ENCODE assay signal across 8 cellular contexts in the genomic region with DNA sequence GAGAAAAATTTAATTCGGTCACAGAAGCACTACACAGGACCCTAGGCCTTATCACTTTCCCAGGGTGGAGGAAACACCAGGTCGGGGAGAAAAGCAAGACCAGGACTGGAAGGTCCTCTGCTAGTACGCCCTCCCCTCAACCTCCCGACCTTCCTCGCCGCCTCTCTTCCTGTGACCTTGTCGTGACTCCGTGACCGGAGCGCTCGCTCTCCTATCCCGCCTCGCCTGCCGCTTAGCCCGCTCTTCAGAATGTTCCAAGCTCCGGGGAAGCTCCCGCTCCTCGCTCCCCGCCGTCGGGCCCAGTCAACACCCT. TPM values are rescaled to one million over a fixed set of nuclear protein-coding genes. Genes with fewer than 3 reads are reported as not detected.
DNase-seq lines count a peak whose midpoint lies in the region; ATAC-seq and TF ChIP-seq lines count a peak whose summit lies in the region.

No MANE protein-coding gene starts in this region.

- no peaks in the 10 kb centered on the region for H3K36me3 ChIP-seq in ACC112 (ENCODE audit: insufficient read depth, low read length)
- no peaks in the 10 kb centered on the region for H3K36me3 ChIP-seq in PC-9 (ENCODE audit: low read depth)
- H3K36me3 ChIP-seq in kidney epithelial cell (ENCODE audit: control insufficient read depth, insufficient read depth, low read length): no peaks in the 10 kb centered on the region

- no peaks in the 10 kb centered on the region for H3K9me3 Mint-ChIP-seq in brain

- intact Hi-C loops in PC-9 (cut with micrococcal nuclease; ENCODE audit: unreplicated experiment): loop anchor here (2.0 kb wide), 1 partner anchor 25 kb away; no protein-coding TSS in a partner anchor

- H3K79me2 ChIP-seq in ACC112 (ENCODE audit: control insufficient read depth, insufficient read depth, low read length, unreplicated experiment) (peaks cover 49% of the 10 kb centered on the region), PC-9 (ENCODE audit: low read depth) (peaks cover 47% of the 10 kb centered on the region)

- no TSS peak for BruUV-seq in PC-9 (replicated peaks; lab: Mats Ljungman, UMichigan)

- ATAC-seq in HG02938 (IDR thresholded peaks at IDR 0.05; ENCODE audit: unreplicated experiment): peak; percentile 21

- H2AFZ ChIP-seq in ACC112 (ENCODE audit: low read length, unreplicated experiment): peak overlapping the region; percentile 40
- peak overlapping the region; percentile 75 for H2AFZ ChIP-seq in PC-9

- H3K9me2 ChIP-seq in PC-9 (ENCODE audit: insufficient read depth): no peaks in the 10 kb centered on the region

- H4K20me1 ChIP-seq in PC-9 (ENCODE audit: insufficient read depth): no peaks in the 10 kb centered on the region

- H3K4me3 Mint-ChIP-seq in brain: peak overlapping the region; percentile 91 to 99 (median 95)

- TF ChIP-seq CTCF in GM13977 (IDR thresholded peaks at IDR 0.05; ENCODE audit: extremely low read depth, insufficient read depth, missing control alignments): no peak
- TF ChIP-seq CTCF in PC-9 (conservative IDR thresholded peaks at IDR 0.05): no peak
- TF ChIP-seq CTCF in brain (conservative IDR thresholded peaks at IDR 0.05): no peak
- no peak for TF ChIP-seq CTCF in kidney epithelial cell (IDR thresholded peaks at IDR 0.05; ENCODE audit: insufficient read depth, low read length, poor library complexity, severe bottlenecking)

- peak overlapping the region; percentile 90 for H3K4me3 ChIP-seq in ACC112 (ENCODE audit: low read depth, low read length)
- peak overlapping the region; percentile 84 for H3K4me3 ChIP-seq in PC-9
- H3K4me3 ChIP-seq in kidney epithelial cell (ENCODE audit: low read depth, low read length): peak overlapping the region; percentile 75

- H3K4me1 Mint-ChIP-seq in brain: peaks cover 59% of the 10 kb centered on the region

- peak overlapping the region; percentile 99 for H3K4me2 ChIP-seq in PC-9

- peaks cover 19% of the 10 kb centered on the region for H3K36me3 Mint-ChIP-seq in brain

- DNase-seq in GM13977 (ENCODE audit: low spot score) (peak; percentile 49), PC-9 (no peak), kidney epithelial cell (ENCODE audit: low read depth) (no peak), NCI-H187 treated with DMSO at 0.1 percent for 48 hours (lab: John Stamatoyannopoulos, UW) (no peak)
- DNase-seq in stimulated activated CD4-positive, alpha-beta T cell treated with anti-CD3 and anti-CD28 coated beads, Interleukin-4, amount 100 ng/mL, for 48 hours (ENCODE audit: low read depth in 2 of 2): peak; percentile 10 to 26

- no peaks in the 10 kb centered on the region for H3K9me3 ChIP-seq in PC-9 (ENCODE audit: insufficient read depth, low read depth)

- in situ Hi-C loops in GM13977 (cut with MboI; ENCODE audit: low pct_unique_long_range_greater_than_20kb, low sequenced_read_pairs, unreplicated experiment): no loop called here

- CTCF ChIA-PET in PC-9 (lab: Charles Lee): no interaction called here

- H3K27ac ChIP-seq in ACC112 (ENCODE audit: low read depth, low read length): peak overlapping the region; percentile 72
- H3K27ac ChIP-seq in PC-9: peak overlapping the region; percentile 81

- peaks cover 38% of the 10 kb centered on the region for H3K27me3 Mint-ChIP-seq in brain

- peaks cover 7% of the 10 kb centered on the region; the same call in 1 of the 2 replicates for H3F3A ChIP-seq in PC-9 (ENCODE audit: insufficient read depth, low read depth)

- no peaks in the 10 kb centered on the region for H3K27me3 ChIP-seq in ACC112 (ENCODE audit: insufficient read depth, low read length)
- no peaks in the 10 kb centered on the region for H3K27me3 ChIP-seq in PC-9 (ENCODE audit: insufficient read depth, low read depth)
- no peaks in the 10 kb centered on the region for H3K27me3 ChIP-seq in kidney epithelial cell (ENCODE audit: control insufficient read depth, insufficient read depth, low read length)

- peak overlapping the region; percentile 96 to 98 (median 98) for H3K27ac Mint-ChIP-seq in brain

- POLR2A ChIA-PET in PC-9 (lab: Charles Lee; ENCODE audit: unreplicated experiment): no interaction called here

- H3K4me1 ChIP-seq in ACC112 (ENCODE audit: control insufficient read depth, insufficient read depth, low read length, unreplicated experiment): peaks cover 18% of the 10 kb centered on the region
- H3K4me1 ChIP-seq in PC-9 (replicated peaks; ENCODE audit: insufficient read depth): peaks cover 24% of the 10 kb centered on the region

RNA-seq across cellular contexts. Expression of a gene that starts 0.5 kb away (rescaled TPM):
- total RNA-seq in PC-9 (2021) (48.2 and 69.7 TPM in 2 replicates), kidney epithelial cell (181 and 190 TPM in 2 replicates)
- 252 TPM for polyA plus RNA-seq in brain (ENCODE audit: insufficient read depth, low read depth, low replicate concordance)

RNA-seq across cellular contexts. Expression of a gene that starts 5.5 kb away (rescaled TPM):
- total RNA-seq in PC-9 (2021) (1.0 and 2.9 TPM in 2 replicates), kidney epithelial cell (6.2 and 6.4 TPM in 2 replicates)
- 1.6 TPM for polyA plus RNA-seq in brain (ENCODE audit: insufficient read depth, low read depth, low replicate concordance)

RNA-seq across cellular contexts. Expression of a gene that starts 30.7 kb away (rescaled TPM):
- total RNA-seq in PC-9 (2021) (0.41 TPM in 1 of 2 replicates, not detected in the other), kidney epithelial cell (0.33 and 2.1 TPM in 2 replicates)
- 4.3 TPM for polyA plus RNA-seq in brain (ENCODE audit: insufficient read depth, low read depth, low replicate concordance)

Comparison
In these comparisons a context has a peak if more than half of its experiments do, and no peak if none do; other contexts are left out.
1. DNase-seq: peak in GM13977 (single experiment) and stimulated activated CD4-positive, alpha-beta T cell treated with anti-CD3 and anti-CD28 coated beads, Interleukin-4, amount 100 ng/mL, for 48 hours (2 of 2); none in PC-9 (0 of 2), kidney epithelial cell (single experiment) and NCI-H187 treated with DMSO at 0.1 percent for 48 hours (single experiment).
2. Peak in every context shown above with its lines, with median percentiles within 50 percentile points of each other: H3K4me3 ChIP-seq.